Comparison of ENCODE assay signal across 14 cellular contexts in genomic region chr1:232562855-232563510, GRCh38.
"Had no signal": no experiment of that assay in that cellular context is flagged by ENCODE, and none has a peak within 500 bp of the region (broad histone marks: within the 10 kb centered on the region; RNA-seq: fewer than 3 reads in every experiment).

No MANE protein-coding gene starts in this region.

- H3K4me3 ChIP-seq: hepatocyte, stomach, testis, upper lobe of left lung had no signal

- H3K9me3 Mint-ChIP-seq: activated T-cell treated with anti-CD3 and anti-CD28 coated beads, Interleukin-2, amount 50 U/mL, for 4 hours; natural killer cell treated with Interleukin-12 subunit alpha and Interleukin-12 subunit beta and Interleukin-15 and Interleukin-18, amount 100 ng/mL, for 72 hours had no signal

- H3K27ac Mint-ChIP-seq: natural killer cell treated with Interleukin-12 subunit alpha and Interleukin-12 subunit beta and Interleukin-15 and Interleukin-18, amount 100 ng/mL, for 72 hours; T-helper 17 cell had no signal

- H3K27me3 Mint-ChIP-seq: T-helper 17 cell had no signal

- ATAC-seq: activated T-cell treated with anti-CD3 and anti-CD28 coated beads, Interleukin-2, amount 50 U/mL, for 4 hours; natural killer cell treated with Interleukin-12 subunit alpha and Interleukin-12 subunit beta and Interleukin-15 and Interleukin-18, amount 100 ng/mL, for 72 hours; T-helper 17 cell had no signal

- DNase-seq: activated CD4-positive, alpha-beta T cell treated with anti-CD3 and anti-CD28 coated beads, Interleukin-2, amount 50 U/mL, for 48 hours; activated effector memory CD4-positive, alpha-beta T cell treated with Interleukin-2 at 50 U/mL for 16 hours; activated naive CD4-positive, alpha-beta T cell treated with anti-CD3 and anti-CD28 coated beads, Interleukin-2, amount 50 U/mL, for 16 hours; activated T-cell treated with anti-CD3 and anti-CD28 coated beads, Interleukin-2, amount 50 U/mL, for 4 hours; islet precursor cell; stimulated activated CD4-positive, alpha-beta T cell treated with anti-CD3 and anti-CD28 coated beads, Interleukin-12 subunit alpha, Interleukin-12 subunit beta, amount 100 ng/mL, for 4 hours; stimulated activated CD4-positive, alpha-beta T cell treated with anti-CD3 and anti-CD28 coated beads, Interleukin-2, amount 100 ng/mL, for 24 hours; stomach; T-helper 17 cell; testis; upper lobe of left lung; WERI-Rb-1 had no signal

- H3K4me3 Mint-ChIP-seq: activated T-cell treated with anti-CD3 and anti-CD28 coated beads, Interleukin-2, amount 50 U/mL, for 4 hours; natural killer cell treated with Interleukin-12 subunit alpha and Interleukin-12 subunit beta and Interleukin-15 and Interleukin-18, amount 100 ng/mL, for 72 hours; T-helper 17 cell had no signal

- H3K36me3 Mint-ChIP-seq: natural killer cell treated with Interleukin-12 subunit alpha and Interleukin-12 subunit beta and Interleukin-15 and Interleukin-18, amount 100 ng/mL, for 72 hours had no signal
